20 cellular contexts compared by ENCODE assay signal in genomic region chr1:234125714-234126113, GRCh38.
DNase-seq lines count a peak whose midpoint lies in the region; ATAC-seq and TF ChIP-seq lines count a peak whose summit lies in the region.
"Had no signal": no experiment of that assay in that cellular context is flagged by ENCODE, and none has a peak within 500 bp of the region (broad histone marks: within the 10 kb centered on the region; RNA-seq: fewer than 3 reads in every experiment).

No MANE protein-coding gene starts in this region.

- POLR2A ChIA-PET in MCF 10A (lab: Yijun Ruan, JAX), result interaction anchor here (0.6 to 1.3 kb wide), 5 partner anchors 11 to 248 kb away, joined by 3 to 5 read pairs (median 3); partner anchors contain the start of gene COA6

- DNase-seq in mammary epithelial cell (no peak), MCF 10A (ENCODE audit: unreplicated experiment) (no peak), esophagus muscularis mucosa (ENCODE audit: extremely low spot score) (peak; percentile 50), testis (peak; percentile 25)
- DNase-seq in activated CD8-positive, alpha-beta memory T cell treated with anti-CD3 and anti-CD28 coated beads, Interleukin-2, amount 10 ng/mL, durations not matched to agents 7 days and 5 days, result no peak
- DNase-seq: 8988T; CD8-positive, alpha-beta memory T cell; DMS 273 treated with DMSO at 0.1 percent for 48 hours; GDM1; GOT3; HFFc6 had no signal

- TF ChIP-seq CTCF in mammary epithelial cell (conservative IDR thresholded peaks at IDR 0.05 in 1 of 2, IDR thresholded peaks at IDR 0.05 in 1 of 2; ENCODE audit: extremely low read depth in 1 of 2, insufficient read depth in 1 of 2, low read depth in 1 of 2, low read length in 2 of 2) (no peak), MCF 10A (IDR thresholded peaks at IDR 0.05; ENCODE audit: unreplicated experiment) (no peak), OCI-LY3 (IDR thresholded peaks at IDR 0.05; ENCODE audit: low read depth, low read length) (no peak), esophagus muscularis mucosa (IDR thresholded peaks at IDR 0.05) (no peak), testis (IDR thresholded peaks at IDR 0.05) (no peak)

- no peak overlapping the region for H2AFZ ChIP-seq in mammary epithelial cell (ENCODE audit: low read depth, low read length)
- H2AFZ ChIP-seq in OCI-LY3 (ENCODE audit: low read depth, low read length), result peak overlapping the region; percentile 100; the same call in 1 of the 2 replicates

- ATAC-seq in GM18505 (IDR thresholded peaks at IDR 0.05; ENCODE audit: unreplicated experiment), result no peak
- ATAC-seq in activated CD8-positive, alpha-beta memory T cell treated with anti-CD3 and anti-CD28 coated beads, Interleukin-2, amount 10 ng/mL, durations not matched to agents 7 days and 5 days, result no peak

- 66% methylated on average over 13 of the region's 13 CpGs for WGBS in mammary epithelial cell (ENCODE audit: low coverage, missing lambda C conversion rate)
- 82% methylated on average over 13 of the region's 13 CpGs for WGBS in esophagus muscularis mucosa
- WGBS in testis, 2 donors, result 64 to 67% methylated on average over 13 of the region's 13 CpGs

- H3K4me3 ChIP-seq in mammary epithelial cell (replicated peaks in 1 of 3; ENCODE audit: insufficient read depth in 1 of 3, low read depth in 2 of 3, low read length in 3 of 3) (no peak overlapping the region), OCI-LY3 (ENCODE audit: low read length) (peak overlapping the region; percentile 77; the same call in 1 of the 2 replicates), esophagus muscularis mucosa (no peak overlapping the region), testis (no peak overlapping the region)
- H3K4me3 ChIP-seq: A549; BLaER1 treated with 17β-estradiol and CSF1 and Interleukin-3, amounts not matched to agents 10 nM and 100 nM; GM12878; HAP-1 had no signal

- in situ Hi-C loops in mammary epithelial cell (cut with MboI; ENCODE audit: low sequenced_read_pairs in 2 of 2), result loop anchor here in 1 of 2 donors (10.0 kb wide), 1 partner anchor 349 kb away; the partner anchor contains the start of gene TARBP1

- H3K27ac ChIP-seq in mammary epithelial cell (ENCODE audit: insufficient read depth, low read depth, low read length) (no peak overlapping the region), OCI-LY3 (ENCODE audit: low read length) (no peak overlapping the region), esophagus muscularis mucosa (replicated peaks in 1 of 4) (no peak overlapping the region), testis (no peak overlapping the region)
- H3K27ac ChIP-seq: BLaER1 treated with 17β-estradiol and CSF1 and Interleukin-3, amounts not matched to agents 10 nM and 100 nM had no signal

- CTCF ChIA-PET in mammary epithelial cell (lab: Charles Lee; ENCODE audit: low non-redundant PET), result no interaction called here
- CTCF ChIA-PET in MCF 10A (lab: Yijun Ruan, JAX), result interaction anchor here (0.6 to 20.7 kb wide), 19 partner anchors 10 to 764 kb away, joined by 3 to 506 read pairs (median 5); no protein-coding TSS in a partner anchor
- CTCF ChIA-PET in activated CD8-positive, alpha-beta memory T cell treated with anti-CD3 and anti-CD28 coated beads, Interleukin-2, amount 10 ng/mL, durations not matched to agents 7 days and 5 days (lab: Charles Lee), result interaction anchor here (1.1 to 3.7 kb wide), 3 partner anchors 11 to 184 kb away, joined by 3 to 15 read pairs (median 7); no protein-coding TSS in a partner anchor

- H3K27me3 ChIP-seq in mammary epithelial cell (ENCODE audit: insufficient read depth, low read length) (no peaks in the 10 kb centered on the region), OCI-LY3 (ENCODE audit: low read depth, low read length) (peaks cover 46% of the 10 kb centered on the region), esophagus muscularis mucosa (peaks cover 0 to 49% (median 0%) of the 10 kb centered on the region in 4 donors), testis (no peaks in the 10 kb centered on the region)
- H3K27me3 ChIP-seq: BLaER1 treated with 17β-estradiol and CSF1 and Interleukin-3, amounts not matched to agents 10 nM and 100 nM had no signal

- H4K20me1 ChIP-seq in mammary epithelial cell (ENCODE audit: insufficient read depth, low read length), result no peaks in the 10 kb centered on the region
- no peaks in the 10 kb centered on the region for H4K20me1 ChIP-seq in OCI-LY3 (ENCODE audit: insufficient read depth, low read length)
- H4K20me1 ChIP-seq: BLaER1 treated with 17β-estradiol and CSF1 and Interleukin-3, amounts not matched to agents 10 nM and 100 nM had no signal

- no TSS peak for BruUV-seq in mammary epithelial cell (replicated peaks; lab: Mats Ljungman, UMichigan)
- BruUV-seq in MCF 10A (replicated peaks; lab: Mats Ljungman, UMichigan), result no TSS peak

- TF ChIP-seq POLR2A in esophagus muscularis mucosa (IDR thresholded peaks at IDR 0.05; ENCODE audit: low read depth) (no peak), testis (IDR thresholded peaks at IDR 0.05) (no peak), GM18505 (IDR thresholded peaks at IDR 0.05; ENCODE audit: borderline replicate concordance, extremely low read depth, insufficient read depth, insufficient read length) (no peak)

- H3K9ac ChIP-seq in mammary epithelial cell (ENCODE audit: insufficient read depth, low read length), result no peak overlapping the region
- no peak overlapping the region for H3K9ac ChIP-seq in OCI-LY3 (ENCODE audit: low read length)
- H3K9ac ChIP-seq: BLaER1 treated with 17β-estradiol and CSF1 and Interleukin-3, amounts not matched to agents 10 nM and 100 nM had no signal

- H3K36me3 ChIP-seq in mammary epithelial cell (ENCODE audit: insufficient read depth, low read length), result no peaks in the 10 kb centered on the region
- H3K36me3 ChIP-seq in OCI-LY3 (replicated peaks; ENCODE audit: low read depth, low read length), result no peaks in the 10 kb centered on the region
- no peaks in the 10 kb centered on the region for H3K36me3 ChIP-seq in esophagus muscularis mucosa
- no peaks in the 10 kb centered on the region for H3K36me3 ChIP-seq in testis (ENCODE audit: low read depth, missing control alignments)
- H3K36me3 ChIP-seq: BE2C; BLaER1 treated with 17β-estradiol and CSF1 and Interleukin-3, amounts not matched to agents 10 nM and 100 nM; HAP-1 had no signal

- no peak overlapping the region for H3K27ac Mint-ChIP-seq in MCF 10A (ENCODE audit: low read depth, unreplicated experiment)
- H3K27ac Mint-ChIP-seq in activated CD8-positive, alpha-beta memory T cell treated with anti-CD3 and anti-CD28 coated beads, Interleukin-2, amount 10 ng/mL, durations not matched to agents 7 days and 5 days, result no peak overlapping the region
- H3K27ac Mint-ChIP-seq: CD14-positive monocyte; CD4-positive, alpha-beta T cell; CD8-positive, alpha-beta memory T cell; HFFc6 had no signal

- H3K4me1 ChIP-seq in mammary epithelial cell (ENCODE audit: insufficient read depth, low read length) (peaks cover 7% of the 10 kb centered on the region), OCI-LY3 (ENCODE audit: low read length) (peaks cover 8% of the 10 kb centered on the region; the same call in 1 of the 2 replicates), esophagus muscularis mucosa (no peaks in the 10 kb centered on the region), testis (no peaks in the 10 kb centered on the region)
- H3K4me1 ChIP-seq: BE2C; BLaER1 treated with 17β-estradiol and CSF1 and Interleukin-3, amounts not matched to agents 10 nM and 100 nM; HAP-1 had no signal

- H3K36me3 Mint-ChIP-seq in MCF 10A (ENCODE audit: insufficient read depth, unreplicated experiment), result no peaks in the 10 kb centered on the region
- no peaks in the 10 kb centered on the region for H3K36me3 Mint-ChIP-seq in activated CD8-positive, alpha-beta memory T cell treated with anti-CD3 and anti-CD28 coated beads, Interleukin-2, amount 10 ng/mL, durations not matched to agents 7 days and 5 days
- H3K36me3 Mint-ChIP-seq: CD14-positive monocyte; CD8-positive, alpha-beta memory T cell had no signal

- H3K9me3 ChIP-seq in mammary epithelial cell (replicated peaks; ENCODE audit: insufficient read depth, low read length), result no peaks in the 10 kb centered on the region
- H3K9me3 ChIP-seq in OCI-LY3 (ENCODE audit: insufficient read depth, low read length), result no peaks in the 10 kb centered on the region
- H3K9me3 ChIP-seq in esophagus muscularis mucosa, result no peaks in the 10 kb centered on the region
- H3K9me3 ChIP-seq in testis, result no peaks in the 10 kb centered on the region
- H3K9me3 ChIP-seq: A549, HAP-1 had no signal

- H3K27me3 Mint-ChIP-seq in MCF 10A (ENCODE audit: insufficient read depth, unreplicated experiment), result no peaks in the 10 kb centered on the region
- H3K27me3 Mint-ChIP-seq in activated CD8-positive, alpha-beta memory T cell treated with anti-CD3 and anti-CD28 coated beads, Interleukin-2, amount 10 ng/mL, durations not matched to agents 7 days and 5 days, result peaks cover 36% of the 10 kb centered on the region

- no peaks in the 10 kb centered on the region for H3K9me3 Mint-ChIP-seq in MCF 10A (ENCODE audit: unreplicated experiment)
- no peaks in the 10 kb centered on the region for H3K9me3 Mint-ChIP-seq in activated CD8-positive, alpha-beta memory T cell treated with anti-CD3 and anti-CD28 coated beads, Interleukin-2, amount 10 ng/mL, durations not matched to agents 7 days and 5 days (ENCODE audit: low read depth)
- H3K9me3 Mint-ChIP-seq: CD4-positive, alpha-beta T cell; HFFc6 had no signal

- intact Hi-C loops in mammary epithelial cell (cut with micrococcal nuclease) (loop anchor here (1.0 to 5.0 kb wide), 4 partner anchors 63 to 352 kb away; partner anchors contain the start of gene TARBP1), MCF 10A (cut with micrococcal nuclease) (loop anchor here (1.0 to 2.0 kb wide), 2 partner anchors 29 to 201 kb away; no protein-coding TSS in a partner anchor), esophagus muscularis mucosa (cut with DNase I) (no loop called here), testis (cut with DNase I; ENCODE audit: low total_unique reads) (no loop called here)

- H3K4me2 ChIP-seq in mammary epithelial cell (ENCODE audit: insufficient read depth, low read depth, low read length) (peak overlapping the region; percentile 21), OCI-LY3 (ENCODE audit: low read length) (peak overlapping the region; percentile 99)
- H3K4me2 ChIP-seq: A549; BLaER1 treated with 17β-estradiol and CSF1 and Interleukin-3, amounts not matched to agents 10 nM and 100 nM had no signal

- H3K4me1 Mint-ChIP-seq in MCF 10A (ENCODE audit: insufficient read depth, unreplicated experiment), result no peaks in the 10 kb centered on the region
- H3K4me1 Mint-ChIP-seq in activated CD8-positive, alpha-beta memory T cell treated with anti-CD3 and anti-CD28 coated beads, Interleukin-2, amount 10 ng/mL, durations not matched to agents 7 days and 5 days, result no peaks in the 10 kb centered on the region

- peaks cover 7% of the 10 kb centered on the region for H3K79me2 ChIP-seq in mammary epithelial cell (ENCODE audit: insufficient read depth, low read length)
- H3K79me2 ChIP-seq in OCI-LY3 (ENCODE audit: low read length), result no peaks in the 10 kb centered on the region

- H3K4me3 Mint-ChIP-seq in MCF 10A (ENCODE audit: unreplicated experiment), result no peak overlapping the region
- H3K4me3 Mint-ChIP-seq in activated CD8-positive, alpha-beta memory T cell treated with anti-CD3 and anti-CD28 coated beads, Interleukin-2, amount 10 ng/mL, durations not matched to agents 7 days and 5 days, result no peak overlapping the region
- H3K4me3 Mint-ChIP-seq: CD14-positive monocyte; CD4-positive, alpha-beta T cell; CD8-positive, alpha-beta memory T cell had no signal

- dilution Hi-C loops in mammary epithelial cell (cut with HindIII; ENCODE audit: low sequenced_read_pairs), result no loop called here

- TF ChIP-seq EP300 in esophagus muscularis mucosa (IDR thresholded peaks at IDR 0.05), result no peak

Comparison
In these comparisons a context has a peak if more than half of its experiments do, and no peak if none do; other contexts are left out.
1. DNase-seq: peak in esophagus muscularis mucosa (single experiment) and testis (single experiment); none in mammary epithelial cell (single experiment), MCF 10A (single experiment) and activated CD8-positive, alpha-beta memory T cell treated with anti-CD3 and anti-CD28 coated beads, Interleukin-2, amount 10 ng/mL, durations not matched to agents 7 days and 5 days (single experiment).
2. intact Hi-C loops: an anchor here in mammary epithelial cell (1.0 to 5.0 kb wide) and MCF 10A (1.0 to 2.0 kb wide); none called in esophagus muscularis mucosa and testis.